In genomic region chr13:40666058-40666904, GRCh38 we compare ENCODE assay signal across 8 cellular contexts. TPM values are rescaled to one million over a fixed set of nuclear protein-coding genes. Genes with fewer than 3 reads are reported as not detected.
DNase-seq lines count a peak whose midpoint lies in the region; ATAC-seq and TF ChIP-seq lines count a peak whose summit lies in the region.

FOXO1 (minus strand) TSS chr13:40666641; CDS start chr13:40666212, 429 bp downstream.

- peak within 1 kb of the TSS; percentile 87 to 100 for H3K9ac ChIP-seq in colonic mucosa (ENCODE audit: low read depth in 2 of 2, low read length in 2 of 2)

- POLR2A ChIA-PET in AG04449 (lab: Yijun Ruan, JAX), result no interaction called here

- CTCF ChIA-PET in AG04449 (lab: Yijun Ruan, JAX), result interaction anchor here (1.1 kb wide), 1 partner anchor 596 kb away, joined by 4 read pairs; no protein-coding TSS in a partner anchor

- H3K27ac ChIP-seq in colonic mucosa, result peak within 1 kb of the TSS; percentile 95

- H3K4me3 ChIP-seq in AG04449 (ENCODE audit: low read depth, low read length), result peak within 1 kb of the TSS; percentile 67
- H3K4me3 ChIP-seq in colonic mucosa, result peak within 1 kb of the TSS; percentile 76

- intact Hi-C loops in colonic mucosa (cut with DNase I) (no loop called here), left colon (cut with DNase I, micrococcal nuclease) (loop anchor here in 1 of 2 donors (10.0 kb wide), 1 partner anchor 261 kb away; no protein-coding TSS in a partner anchor)

- no peak for DNase-seq in AG04449 (ENCODE audit: low read depth, low spot score)
- peak; percentile 82 for DNase-seq in NCI-H345 (lab: John Stamatoyannopoulos, UW)
- DNase-seq in activated CD4-positive, alpha-beta T cell treated with anti-CD3 and anti-CD28 coated beads for 4 hours, result peak; percentile 89
- DNase-seq in colonic mucosa, result peak; percentile 88
- DNase-seq in left colon, result peak; percentile 86 to 88
- DNase-seq in stimulated activated CD4-positive, alpha-beta T cell treated with anti-CD3 and anti-CD28 coated beads, Interleukin-1b, Interleukin-23, amount 100 ng/mL, for 4 hours (ENCODE audit: low read depth in 2 of 2), result peak; percentile 83 to 91

- TF ChIP-seq CTCF in AG04449 (IDR thresholded peaks at IDR 0.05; ENCODE audit: insufficient read depth, low read length, missing control alignments) (no peak), colonic mucosa (IDR thresholded peaks at IDR 0.05) (no peak)

- no peaks in the 10 kb centered on the region for H3K36me3 ChIP-seq in colonic mucosa

- peaks cover 12% of the 10 kb centered on the region for H3K4me1 ChIP-seq in colonic mucosa

- ATAC-seq in GM18858 (IDR thresholded peaks at IDR 0.05; ENCODE audit: unreplicated experiment), result peak; percentile 39
- ATAC-seq in HG03064 (IDR thresholded peaks at IDR 0.05; ENCODE audit: low read depth, unreplicated experiment), result peak; percentile 47
- peak; percentile 69 for ATAC-seq in left colon

- no peaks in the 10 kb centered on the region for H3K9me3 ChIP-seq in colonic mucosa

- H3K27me3 ChIP-seq in colonic mucosa, result no peaks in the 10 kb centered on the region

RNA-seq across cellular contexts. Expression of gene FOXO1, which starts in this region (rescaled TPM):
- total RNA-seq in colonic mucosa (10 to 100 TPM; 15.7 to 26.4 TPM), left colon (10 to 100 TPM; 31.1 to 33.9 TPM)
